22 cellular contexts compared by ENCODE assay signal in genomic region chr22:47627561-47628253, GRCh38.
DNase-seq lines count a peak whose midpoint lies in the region; ATAC-seq, FAIRE-seq and TF ChIP-seq lines count a peak whose summit lies in the region.
"Had no signal": no experiment of that assay in that cellular context is flagged by ENCODE, and none has a peak within 500 bp of the region (broad histone marks: within the 10 kb centered on the region; RNA-seq: fewer than 3 reads in every experiment).

No MANE protein-coding gene starts in this region.

- no peak overlapping the region for H2AFZ ChIP-seq in keratinocyte (ENCODE audit: control insufficient read depth, low read length)
- H2AFZ ChIP-seq: GM23338 had no signal

- H3K9me3 ChIP-seq in keratinocyte (ENCODE audit: control insufficient read depth, low read depth, low read length): no peaks in the 10 kb centered on the region
- H3K9me3 ChIP-seq: BLaER1, upper lobe of left lung had no signal

- peak; percentile 28 for DNase-seq in activated effector memory CD4-positive, alpha-beta T cell treated with anti-CD3 and anti-CD28 coated beads, Interleukin-2, amount 50 U/mL, for 16 hours
- DNase-seq in activated effector memory CD4-positive, alpha-beta T cell treated with Interleukin-2 at 50 U/mL for 16 hours: no peak
- DNase-seq in NCI-H446 treated with DMSO at 0.1 percent for 48 hours (lab: John Stamatoyannopoulos, UW) (peak; percentile 85), keratinocyte (ENCODE audit: low read depth, low spot score) (peak; percentile 23), urothelium cell line (ENCODE audit: low spot score) (peak; percentile 64), NCI-H187 treated with DMSO at 0.1 percent for 48 hours (lab: John Stamatoyannopoulos, UW) (no peak), nucleus accumbens (lab: John Stamatoyannopoulos, UW) (no peak)
- DNase-seq: activated CD4-positive, alpha-beta T cell treated with anti-CD3 and anti-CD28 coated beads, Interleukin-2, amount 50 U/mL, for 1 hour; aorta; dermis blood vessel endothelial cell; KG1; NCI-H146; NCI-H526 treated with DMSO at 0.1 percent for 48 hours; small intestine; stimulated activated CD4-positive, alpha-beta T cell treated with anti-CD3 and anti-CD28 coated beads, Interleukin-1b, Interleukin-23, amount 100 ng/mL, for 48 hours; T1000; upper lobe of left lung had no signal

- no peak overlapping the region for H3K27ac ChIP-seq in keratinocyte (ENCODE audit: control insufficient read depth, insufficient read depth, low read length)
- H3K27ac ChIP-seq: BLaER1, upper lobe of left lung had no signal

- H3K4me1 ChIP-seq in keratinocyte (ENCODE audit: control insufficient read depth, extremely low read depth, insufficient read depth, low read length): peaks cover 9% of the 10 kb centered on the region
- H3K4me1 ChIP-seq: upper lobe of left lung had no signal

- no peaks in the 10 kb centered on the region for H4K20me1 ChIP-seq in keratinocyte (ENCODE audit: control insufficient read depth, extremely low read depth, insufficient read depth, low read length)
- H4K20me1 ChIP-seq: BLaER1 had no signal

- no peak for TF ChIP-seq CTCF in keratinocyte (optimal IDR thresholded peaks at IDR 0.05 in 1 of 3, IDR thresholded peaks at IDR 0.05 in 1 of 3, conservative IDR thresholded peaks at IDR 0.05 in 1 of 3; ENCODE audit: extremely low read depth in 1 of 3, insufficient read depth in 2 of 3, low read length in 3 of 3)

- no peaks in the 10 kb centered on the region for H3K36me3 ChIP-seq in keratinocyte (ENCODE audit: control insufficient read depth in 2 of 2, extremely low read depth in 1 of 2, insufficient read depth in 2 of 2, low read length in 2 of 2)
- H3K36me3 ChIP-seq: BLaER1, upper lobe of left lung had no signal

- H3K4me2 ChIP-seq in keratinocyte (ENCODE audit: control insufficient read depth, extremely low read depth, insufficient read depth, low read depth, low read length): no peak overlapping the region
- H3K4me2 ChIP-seq: BLaER1, GM23338 had no signal

- no peak for ATAC-seq in GM18907 (IDR thresholded peaks at IDR 0.05; ENCODE audit: unreplicated experiment)
- ATAC-seq: activated naive CD4-positive, alpha-beta T cell treated with anti-CD3 and anti-CD28 coated beads, Interleukin-2, amount 50 U/mL, for 72 hours had no signal

- dilution Hi-C loops in keratinocyte (cut with MboI; ENCODE audit: extremely low pct_ligation_motif_present, low sequenced_read_pairs): no loop called here

- no peak overlapping the region for H3K9ac ChIP-seq in keratinocyte (ENCODE audit: control insufficient read depth, extremely low read depth, insufficient read depth, low read length)
- H3K9ac ChIP-seq: BLaER1 had no signal

- no peaks in the 10 kb centered on the region for H3K9me1 ChIP-seq in keratinocyte (ENCODE audit: control insufficient read depth, extremely low read depth, insufficient read depth, low read length)

- no peaks in the 10 kb centered on the region for H3K27me3 ChIP-seq in keratinocyte (ENCODE audit: control insufficient read depth, extremely low read depth, insufficient read depth, low read length)
- H3K27me3 ChIP-seq: BLaER1, upper lobe of left lung had no signal

- FAIRE-seq in keratinocyte (lab: Jason Lieb, UNC): peak; percentile 48
- FAIRE-seq in urothelium cell line (lab: Jason Lieb, UNC): peak; percentile 97
- FAIRE-seq: endothelial cell of umbilical vein, small intestine had no signal

- no peak overlapping the region for H3K4me3 ChIP-seq in keratinocyte (ENCODE audit: control insufficient read depth in 2 of 3, extremely low read depth in 1 of 3, insufficient read depth in 2 of 3, low read depth in 1 of 3, low read length in 3 of 3)
- H3K4me3 ChIP-seq: BLaER1, GM23338, upper lobe of left lung had no signal

- H3K79me2 ChIP-seq in keratinocyte (ENCODE audit: control insufficient read depth, insufficient read depth, low read length): peaks cover 7% of the 10 kb centered on the region

Comparison
In these comparisons a context has a peak if more than half of its experiments do, and no peak if none do; other contexts are left out.
1. DNase-seq: peak in activated effector memory CD4-positive, alpha-beta T cell treated with anti-CD3 and anti-CD28 coated beads, Interleukin-2, amount 50 U/mL, for 16 hours (single experiment), NCI-H446 treated with DMSO at 0.1 percent for 48 hours (single experiment), keratinocyte (single experiment) and urothelium cell line (single experiment); none in activated effector memory CD4-positive, alpha-beta T cell treated with Interleukin-2 at 50 U/mL for 16 hours (single experiment), NCI-H187 treated with DMSO at 0.1 percent for 48 hours (single experiment) and nucleus accumbens (0 of 56).